Comparison of ENCODE assay signal across 15 cellular contexts in genomic region chr3:112672716-112673506, GRCh38. TPM values are rescaled to one million over a fixed set of nuclear protein-coding genes. Genes with fewer than 3 reads are reported as not detected.
DNase-seq lines count a peak whose midpoint lies in the region; ATAC-seq and TF ChIP-seq lines count a peak whose summit lies in the region.
"Had no signal": no experiment of that assay in that cellular context is flagged by ENCODE, and none has a peak within 500 bp of the region (broad histone marks: within the 10 kb centered on the region; RNA-seq: fewer than 3 reads in every experiment).

No MANE protein-coding gene starts in this region.

- H3K27ac Mint-ChIP-seq in activated naive CD4-positive, alpha-beta T cell treated with anti-CD3 and anti-CD28 coated beads, Interleukin-2, amount 10 ng/mL, durations not matched to agents 7 days and 5 days: peak overlapping the region; percentile 86
- H3K27ac Mint-ChIP-seq in T-cell: peak overlapping the region; percentile 36 to 77

- no peak for DNase-seq in activated naive CD4-positive, alpha-beta T cell treated with anti-CD3 and anti-CD28 coated beads, Interleukin-2, amount 10 ng/mL, durations not matched to agents 7 days and 5 days
- no peak for DNase-seq in activated naive CD4-positive, alpha-beta T cell (lab: John Stamatoyannopoulos, UW)
- DNase-seq in T-cell (peak in 2 of 34 experiments; percentile 0 to 3), spleen (no peak), lower lobe of right lung (no peak), transverse colon (no peak), GM19238 (ENCODE audit: insufficient read length, low spot score) (no peak)
- DNase-seq: AML-193; hypothalamus; NCI-H1048; stimulated activated CD4-positive, alpha-beta T cell treated with anti-CD3 and anti-CD28 coated beads, Interleukin-4, amount 100 ng/mL, for 24 hours; T-helper 9 cell had no signal

- H3K4me1 ChIP-seq in esophagus (ENCODE audit: control insufficient read depth in 2 of 2, insufficient read depth in 2 of 2, low read length in 1 of 2) (peaks cover 0 to 3% of the 10 kb centered on the region in 2 donors), spleen (peaks cover 15 to 56% (median 29%) of the 10 kb centered on the region in 6 donors), lower lobe of right lung (peaks cover 24% of the 10 kb centered on the region), transverse colon (peaks cover 0 to 21% (median 1%) of the 10 kb centered on the region in 4 donors)

- POLR2A ChIA-PET in T-cell (lab: Charles Lee): interaction anchor here in 1 of 2 donors (1.0 kb wide), 1 partner anchor 15 kb away, joined by 3 read pairs; no protein-coding TSS in a partner anchor

- in situ Hi-C loops in transverse colon (cut with MboI; ENCODE audit: low pct_ligation_motif_present in 1 of 4, low pct_unique_long_range_greater_than_20kb in 1 of 4, low sequenced_read_pairs in 3 of 4): no loop called here

- no peak for TF ChIP-seq POLR2A in spleen (IDR thresholded peaks at IDR 0.05)
- no peak for TF ChIP-seq POLR2A in transverse colon (IDR thresholded peaks at IDR 0.05)

- H3K9me3 Mint-ChIP-seq in activated naive CD4-positive, alpha-beta T cell treated with anti-CD3 and anti-CD28 coated beads, Interleukin-2, amount 10 ng/mL, durations not matched to agents 7 days and 5 days: peaks cover 2% of the 10 kb centered on the region
- H3K9me3 Mint-ChIP-seq in T-cell: no peaks in the 10 kb centered on the region

- ATAC-seq in T-cell (replicated peaks in 1 of 4): peak in 2 of 4 experiments; percentile 5 to 44
- ATAC-seq in lower lobe of right lung: no peak

- H3K4me1 Mint-ChIP-seq in activated naive CD4-positive, alpha-beta T cell treated with anti-CD3 and anti-CD28 coated beads, Interleukin-2, amount 10 ng/mL, durations not matched to agents 7 days and 5 days: peaks cover 81% of the 10 kb centered on the region
- H3K4me1 Mint-ChIP-seq in T-cell: peaks cover 39 to 76% (median 55%) of the 10 kb centered on the region in 3 donors

- H3K27me3 Mint-ChIP-seq in activated naive CD4-positive, alpha-beta T cell treated with anti-CD3 and anti-CD28 coated beads, Interleukin-2, amount 10 ng/mL, durations not matched to agents 7 days and 5 days: peaks cover 10% of the 10 kb centered on the region
- peaks cover 0 to 3% of the 10 kb centered on the region in 2 donors for H3K27me3 Mint-ChIP-seq in T-cell

- intact Hi-C loops in spleen (cut with DNase I; ENCODE audit: low total_unique reads) (no loop called here), lower lobe of right lung (cut with DNase I) (no loop called here), transverse colon (cut with DNase I; ENCODE audit: low total_unique reads) (no loop called here)

- 64 to 72% methylated on average over 5 of the region's 5 CpGs for WGBS in esophagus, 2 donors
- WGBS in spleen, 5 donors: 50 to 65% (median 54%) methylated on average over 5 of the region's 5 CpGs
- 68 to 72% methylated on average over 5 of the region's 5 CpGs for whole genome bisulfite sequencing in transverse colon (ENCODE audit: low coverage in 1 of 2), 2 donors

- no peak for TF ChIP-seq CTCF in spleen (IDR thresholded peaks at IDR 0.05 in 8 of 11, conservative IDR thresholded peaks at IDR 0.05 in 3 of 11)
- TF ChIP-seq CTCF in lower lobe of right lung (IDR thresholded peaks at IDR 0.05): no peak
- TF ChIP-seq CTCF in transverse colon (IDR thresholded peaks at IDR 0.05): no peak

- H3K36me3 Mint-ChIP-seq in activated naive CD4-positive, alpha-beta T cell treated with anti-CD3 and anti-CD28 coated beads, Interleukin-2, amount 10 ng/mL, durations not matched to agents 7 days and 5 days: peaks cover 6% of the 10 kb centered on the region
- no peaks in the 10 kb centered on the region for H3K36me3 Mint-ChIP-seq in T-cell

- CTCF ChIA-PET in activated naive CD4-positive, alpha-beta T cell treated with anti-CD3 and anti-CD28 coated beads, Interleukin-2, amount 10 ng/mL, durations not matched to agents 7 days and 5 days (lab: Charles Lee): no interaction called here
- CTCF ChIA-PET in T-cell (lab: Charles Lee): no interaction called here

- TF ChIP-seq EP300 in transverse colon (IDR thresholded peaks at IDR 0.05; ENCODE audit: low read depth): no peak

- H3K36me3 ChIP-seq in esophagus (ENCODE audit: control insufficient read depth in 2 of 2, insufficient read depth in 2 of 2, low read length in 1 of 2) (no peaks in the 10 kb centered on the region), spleen (no peaks in the 10 kb centered on the region), lower lobe of right lung (no peaks in the 10 kb centered on the region), transverse colon (no peaks in the 10 kb centered on the region)
- H3K36me3 ChIP-seq: cardiac muscle cell had no signal

- H3K27ac ChIP-seq in esophagus (ENCODE audit: low read depth in 2 of 2, low read length in 1 of 2): peak overlapping the region; percentile 84
- peak overlapping the region in 7 of 8 donors; percentile 11 to 79 (median 63) for H3K27ac ChIP-seq in spleen
- H3K27ac ChIP-seq in lower lobe of right lung: no peak overlapping the region
- H3K27ac ChIP-seq in transverse colon: peak overlapping the region in 2 of 4 donors; percentile 23 to 38
- H3K27ac ChIP-seq: cardiac muscle cell had no signal

- H3K4me3 ChIP-seq in esophagus (ENCODE audit: low read depth in 1 of 2, low read length in 2 of 2) (no peak overlapping the region), spleen (peak overlapping the region in 1 of 8 donors; percentile 32), lower lobe of right lung (no peak overlapping the region), transverse colon (no peak overlapping the region)
- H3K4me3 ChIP-seq: cardiac muscle cell, lung had no signal

- H3K27me3 ChIP-seq in esophagus (ENCODE audit: control insufficient read depth in 1 of 2, insufficient read depth in 2 of 2, low read length in 2 of 2) (no peaks in the 10 kb centered on the region), spleen (replicated peaks in 1 of 7) (no peaks in the 10 kb centered on the region), lower lobe of right lung (ENCODE audit: low read depth) (no peaks in the 10 kb centered on the region), transverse colon (no peaks in the 10 kb centered on the region)
- H3K27me3 ChIP-seq: cardiac muscle cell had no signal

- peak overlapping the region; percentile 2 for H3K4me3 Mint-ChIP-seq in activated naive CD4-positive, alpha-beta T cell treated with anti-CD3 and anti-CD28 coated beads, Interleukin-2, amount 10 ng/mL, durations not matched to agents 7 days and 5 days
- peak overlapping the region in 2 of 3 donors; percentile 1 to 34 for H3K4me3 Mint-ChIP-seq in T-cell

- H3K9me3 ChIP-seq in esophagus (ENCODE audit: control insufficient read depth in 2 of 2, insufficient read depth in 1 of 2, low read depth in 1 of 2, low read length in 1 of 2): no peaks in the 10 kb centered on the region
- H3K9me3 ChIP-seq in spleen: no peaks in the 10 kb centered on the region
- H3K9me3 ChIP-seq in lower lobe of right lung: no peaks in the 10 kb centered on the region
- H3K9me3 ChIP-seq in transverse colon: no peaks in the 10 kb centered on the region

RNA-seq across cellular contexts. Expression of gene CCDC80, which starts 32.0 kb away (rescaled TPM):
- total RNA-seq in T-cell (under 1 TPM in 3 of 5 donors, not detected in 2; 0.55 to 0.66 (median 0.56) TPM), spleen (10 to 100 TPM; 10.7 to 99.9 (median 37.8) TPM), lower lobe of right lung (148 TPM), transverse colon (10 to 100 TPM in 2 of 4 donors, 1 to 10 TPM in 2; 6.4 to 55.3 (median 18.4) TPM)
- polyA plus RNA-seq in esophagus (1 to 10 TPM; 3.3 to 6.2 TPM), spleen (10 to 100 TPM in 1 of 3 donors, 1 to 10 TPM in 2; 5.2 to 17.1 (median 6.8) TPM)

Comparison
In these comparisons a context has a peak if more than half of its experiments do, and no peak if none do; other contexts are left out.
1. RNA of gene CCDC80, which starts 32.0 kb away (total RNA-seq): 148 TPM in lower lobe of right lung (single experiment), 10.7 to 99.9 TPM in spleen and 6.4 to 55.3 TPM in transverse colon; 0.55 to 0.66 TPM in T-cell; every median in the first group is over 4 times any median in the second.